ENCODE assay signal across 1 cellular context in genomic region chr9:120792898-120793765, GRCh38.
A peak's percentile ranks its signal among the peaks of the same experiment; 100 is the strongest.
TF ChIP-seq lines count a peak whose summit lies in the region.

Gene FBXW2 (minus strand): TSS chr9:120793416. CDS start chr9:120788258, 5,158 bp downstream.

TF ChIP-seq in K562, 482 proteins besides CTCF, POLR2A, EP300 and RAD21 (continued from another document and continues in another):
- TF ChIP-seq ZNF318 (IDR thresholded peaks at IDR 0.05; ENCODE audit: borderline replicate concordance in 1 of 2, low read depth in 1 of 2) = 0 out of 4 replicates have a peak, but pooled peaks of 1 of the 2 experiments have one; percentile 36
- peak; percentile 10; the same call in 1 of the 2 replicates for TF ChIP-seq MXI1 (IDR thresholded peaks at IDR 0.05; ENCODE audit: low read depth, low read length)
- TF ChIP-seq ZNF766 (CRISPR knock-in tag; conservative IDR thresholded peaks at IDR 0.05) = peak; percentile 56; the same call in 1 of the 2 replicates
- TF ChIP-seq ZBTB34 (CRISPR knock-in tag; IDR thresholded peaks at IDR 0.05) = no peak
- no peak for TF ChIP-seq ARHGAP35 (IDR thresholded peaks at IDR 0.05; ENCODE audit: partially characterized antibody)
- TF ChIP-seq U2AF1 (optimal IDR thresholded peaks at IDR 0.05; ENCODE audit: low read depth, low read length) = peak; percentile 100
- TF ChIP-seq ZNF184 (CRISPR knock-in tag; IDR thresholded peaks at IDR 0.05) = no peak
- no peak for TF ChIP-seq SMAD2 (IDR thresholded peaks at IDR 0.05; ENCODE audit: low read depth, low read length)
- peak; percentile 67 for TF ChIP-seq ZNF232 (CRISPR knock-in tag; IDR thresholded peaks at IDR 0.05)
- TF ChIP-seq KLF13 (tag; IDR thresholded peaks at IDR 0.05; ENCODE audit: borderline replicate concordance, low read depth) = peak; percentile 32; the same call in 1 of the 2 replicates
- TF ChIP-seq ZNF592 (IDR thresholded peaks at IDR 0.05) = peak; percentile 65
- TF ChIP-seq HMG20B (CRISPR knock-in tag; IDR thresholded peaks at IDR 0.05) = peak; percentile 20; the same call in 1 of the 2 replicates
- peak; percentile 95 for TF ChIP-seq FIP1L1 (IDR thresholded peaks at IDR 0.05; ENCODE audit: low read depth, low read length, poor library complexity, severe bottlenecking)
- TF ChIP-seq TAF15 (IDR thresholded peaks at IDR 0.05; ENCODE audit: low read depth, low read length) = no peak
- no peak for TF ChIP-seq BRD9 (IDR thresholded peaks at IDR 0.05; ENCODE audit: low read depth, partially characterized antibody)
- no peak for TF ChIP-seq ZNF512 (tag; IDR thresholded peaks at IDR 0.05)
- TF ChIP-seq POU5F1 (IDR thresholded peaks at IDR 0.05; ENCODE audit: borderline replicate concordance, low read depth, low read length, partially characterized antibody) = peak; percentile 19
- peak; percentile 57 for TF ChIP-seq GTF2E2 (tag; IDR thresholded peaks at IDR 0.05)
- peak; percentile 77 for TF ChIP-seq SPI1 (IDR thresholded peaks at IDR 0.05; ENCODE audit: borderline replicate concordance, low read depth, low read length)
- TF ChIP-seq ZZZ3 (IDR thresholded peaks at IDR 0.05) = no peak; the same call in 1 of the 2 replicates
- peak; percentile 32; the same call in 1 of the 2 replicates for TF ChIP-seq PTBP1 (IDR thresholded peaks at IDR 0.05; ENCODE audit: low read depth, low read length)
- TF ChIP-seq USF2 (CRISPR knock-in tag; IDR thresholded peaks at IDR 0.05) = 0 out of 2 replicates have a peak, but pooled peaks have one; percentile 11
- TF ChIP-seq NR2C1 (IDR thresholded peaks at IDR 0.05) = 0 out of 2 replicates have a peak, but pooled peaks have one; percentile 46
- peak; percentile 74 for TF ChIP-seq NR2C1 (tag; IDR thresholded peaks at IDR 0.05)
- TF ChIP-seq TSHZ1 (CRISPR knock-in tag; IDR thresholded peaks at IDR 0.05) = 0 out of 2 replicates have a peak, but pooled peaks have one; percentile 17
- TF ChIP-seq ZC3H8 (IDR thresholded peaks at IDR 0.05) = 0 out of 2 replicates have a peak, but pooled peaks have one; percentile 30
- 0 out of 2 replicates have a peak, but pooled peaks have one; percentile 70 for TF ChIP-seq ZNF57 (CRISPR knock-in tag; IDR thresholded peaks at IDR 0.05)
- TF ChIP-seq COPS2 (conservative IDR thresholded peaks at IDR 0.05) = no peak
- TF ChIP-seq E2F8 (IDR thresholded peaks at IDR 0.05; ENCODE audit: low read depth, partially characterized antibody) = peak; percentile 95
- TF ChIP-seq KDM4B (IDR thresholded peaks at IDR 0.05; ENCODE audit: borderline replicate concordance in 2 of 2, low read depth in 1 of 2) = peak in 1 of 2 experiments; percentile 97; a peak in 2 of 4 replicates
- TF ChIP-seq TBL1XR1 (IDR thresholded peaks at IDR 0.05; ENCODE audit: low read length in 2 of 2) = peak; percentile 69 to 84; a peak in 3 of 4 replicates
- TF ChIP-seq SRSF3 (IDR thresholded peaks at IDR 0.05; ENCODE audit: insufficient read depth, low read length) = no peak
- TF ChIP-seq HNRNPLL (IDR thresholded peaks at IDR 0.05; ENCODE audit: low read depth, low read length, poor library complexity, severe bottlenecking) = peak; percentile 95
- no peak; the same call in 1 of the 2 replicates for TF ChIP-seq KDM2B (CRISPR knock-in tag; IDR thresholded peaks at IDR 0.05)
- TF ChIP-seq TSC22D4 (tag; IDR thresholded peaks at IDR 0.05) = no peak
